ENCODE assay signal across 12 cellular contexts in genomic region chr15:87764461-87765236, GRCh38.
DNase-seq lines count a peak whose midpoint lies in the region; ATAC-seq and TF ChIP-seq lines count a peak whose summit lies in the region.
"Had no signal": no experiment of that assay in that cellular context is flagged by ENCODE, and none has a peak within 500 bp of the region (broad histone marks: within the 10 kb centered on the region; RNA-seq: fewer than 3 reads in every experiment).

No MANE protein-coding gene starts in this region.

- TF ChIP-seq CTCF in cardiac fibroblast (IDR thresholded peaks at IDR 0.05; ENCODE audit: low read depth, low read length) = no peak

- ATAC-seq in GM18502 (IDR thresholded peaks at IDR 0.05; ENCODE audit: poor library complexity, unreplicated experiment) = no peak
- no peak for ATAC-seq in HG03571 (IDR thresholded peaks at IDR 0.05; ENCODE audit: unreplicated experiment)

- H3K4me3 ChIP-seq in cardiac fibroblast (replicated peaks in 1 of 2; ENCODE audit: low read depth in 2 of 2, low read length in 2 of 2) (no peak overlapping the region), mesodermal cell (ENCODE audit: extremely low read depth, insufficient read depth, low read length, poor library complexity, severe bottlenecking) (no peak overlapping the region)
- H3K4me3 ChIP-seq: tibial nerve had no signal

- H3K4me1 ChIP-seq in mesodermal cell (ENCODE audit: control insufficient read depth, insufficient read depth, low read length, poor library complexity, severe bottlenecking) = peaks cover 17% of the 10 kb centered on the region
- H3K4me1 ChIP-seq: parathyroid adenoma had no signal

- H3K27ac ChIP-seq in mesodermal cell (ENCODE audit: low read depth, low read length, severe bottlenecking) = peak overlapping the region; percentile 76
- H3K27ac ChIP-seq: parathyroid adenoma, tibial nerve had no signal

- 65 to 74% methylated on average over 3 to 4 of the region's 4 CpGs for WGBS in mesodermal cell (ENCODE audit: insufficient coverage in 2 of 2), 2 experiments

- intact Hi-C loops in posterior vena cava (cut with DNase I) = loop anchor here in 1 of 2 donors (1.0 to 5.0 kb wide), 2 partner anchors 12 to 157 kb away; no protein-coding TSS in a partner anchor

- H3K9me3 ChIP-seq in mesodermal cell (ENCODE audit: control insufficient read depth, low read length) = no peaks in the 10 kb centered on the region

- DNase-seq in ELF-1 (ENCODE audit: low read depth, low spot score) (peak; percentile 37), NOMO-1 treated with DMSO at 0.1 percent for 48 hours (lab: John Stamatoyannopoulos, UW; ENCODE audit: unreplicated experiment) (peak; percentile 52), cardiac fibroblast (ENCODE audit: low read depth in 2 of 2) (peak; percentile 63 to 64), NCI-H1105 (lab: John Stamatoyannopoulos, UW) (no peak), posterior vena cava (ENCODE audit: low spot score) (no peak)
- DNase-seq: activated gamma-delta T cell treated with Interleukin-2 at 50 U/mL for 16 hours, NCI-H1417 had no signal

- no peaks in the 10 kb centered on the region for H3K36me3 ChIP-seq in mesodermal cell (ENCODE audit: control insufficient read depth, insufficient read depth, low read length)
- H3K36me3 ChIP-seq: tibial nerve had no signal

Comparison
In these comparisons a context has a peak if more than half of its experiments do, and no peak if none do; other contexts are left out.
1. DNase-seq: peak in ELF-1 (single experiment), NOMO-1 treated with DMSO at 0.1 percent for 48 hours (single experiment) and cardiac fibroblast (2 of 2); none in NCI-H1105 (single experiment) and posterior vena cava (single experiment).